Comparison of ENCODE assay signal across 20 cellular contexts in the genomic region with DNA sequence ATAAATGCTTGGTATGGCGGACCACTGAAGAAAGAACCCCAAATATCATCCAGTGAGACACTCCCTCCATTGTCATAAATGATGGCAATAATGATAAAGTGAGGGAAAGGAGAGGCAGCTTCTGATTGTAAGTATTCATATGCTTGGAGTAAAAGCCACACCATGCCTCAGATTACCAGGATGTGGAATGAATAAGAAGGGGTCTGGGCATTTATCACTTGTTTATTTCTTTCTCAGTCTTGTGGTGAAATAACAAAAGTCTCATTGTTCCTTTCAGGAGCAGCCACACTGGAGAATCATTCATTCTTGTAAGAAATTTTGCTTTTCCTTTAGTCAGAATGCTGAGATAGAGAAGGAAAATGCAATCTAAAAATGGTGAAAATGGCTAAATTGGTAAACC. TPM values are rescaled to one million over a fixed set of nuclear protein-coding genes. Genes with fewer than 3 reads are reported as not detected.
DNase-seq lines count a peak whose midpoint lies in the region; ATAC-seq and TF ChIP-seq lines count a peak whose summit lies in the region.
"Had no signal": no experiment of that assay in that cellular context is flagged by ENCODE, and none has a peak within 500 bp of the region (broad histone marks: within the 10 kb centered on the region; RNA-seq: fewer than 3 reads in every experiment).

No MANE protein-coding gene starts in this region.

- no peaks in the 10 kb centered on the region for H3K9me3 ChIP-seq in heart right ventricle
- H3K9me3 ChIP-seq: A549 had no signal

- in situ Hi-C loops in SK-MEL-5 (cut with HindIII; ENCODE audit: low pct_unique_long_range_greater_than_20kb, low sequenced_read_pairs) = no loop called here

- H3K79me2 ChIP-seq in GM23338 (replicated peaks; ENCODE audit: insufficient read depth) = no peaks in the 10 kb centered on the region

- TF ChIP-seq CTCF in GM23338 (conservative IDR thresholded peaks at IDR 0.05; ENCODE audit: low read depth in 2 of 2) = no peak
- no peak for TF ChIP-seq CTCF in heart right ventricle (IDR thresholded peaks at IDR 0.05)

- no peak overlapping the region for H3K4me3 Mint-ChIP-seq in GM23338
- H3K4me3 Mint-ChIP-seq: B cell; CD4-positive, alpha-beta T cell; CD8-positive, alpha-beta T cell had no signal

- no peak overlapping the region for H3K27ac ChIP-seq in GM23338 (ENCODE audit: low read depth)
- no peak overlapping the region for H3K27ac ChIP-seq in heart right ventricle
- H3K27ac ChIP-seq: 22Rv1; A549; BLaER1 treated with 17β-estradiol and CSF1 and Interleukin-3, amounts not matched to agents 10 nM and 100 nM; C4-2B had no signal

- no peaks in the 10 kb centered on the region for H3K4me1 ChIP-seq in GM23338 (ENCODE audit: insufficient read depth)
- H3K4me1 ChIP-seq in heart right ventricle = peaks cover 0 to 13% (median 6%) of the 10 kb centered on the region in 9 donors
- H3K4me1 ChIP-seq: A549; BLaER1 treated with 17β-estradiol and CSF1 and Interleukin-3, amounts not matched to agents 10 nM and 100 nM had no signal

- H3K36me3 ChIP-seq in GM23338 (ENCODE audit: insufficient read depth) = no peaks in the 10 kb centered on the region
- peaks cover 0 to 9% (median 0%) of the 10 kb centered on the region in 9 donors for H3K36me3 ChIP-seq in heart right ventricle
- H3K36me3 ChIP-seq: BLaER1 treated with 17β-estradiol and CSF1 and Interleukin-3, amounts not matched to agents 10 nM and 100 nM had no signal

- ATAC-seq in GM23338 (no peak), GM21367 (IDR thresholded peaks at IDR 0.05; ENCODE audit: unreplicated experiment) (no peak), heart right ventricle (no peak)
- ATAC-seq: A549; CD8-positive, alpha-beta T cell had no signal

- H3K27me3 ChIP-seq in GM23338 (ENCODE audit: insufficient read depth) (no peaks in the 10 kb centered on the region), heart right ventricle (no peaks in the 10 kb centered on the region)

- H3K9me2 ChIP-seq in GM23338 (ENCODE audit: insufficient read depth) = no peaks in the 10 kb centered on the region

- intact Hi-C loops in heart right ventricle (cut with DNase I) = no loop called here

- WGBS in heart right ventricle, 2 donors = 92 to 100% methylated on average over 1 of the region's 1 CpG

- DNase-seq in COLO829 (ENCODE audit: low spot score) = peak; percentile 63
- DNase-seq in GM23338 (ENCODE audit: low spot score) = no peak
- peak; percentile 21 for DNase-seq in SK-MEL-5 (ENCODE audit: low read depth, low spot score)
- DNase-seq in foreskin melanocyte = peak; percentile 52
- DNase-seq in SKM-1 treated with dmso at 0.1 percent for 144 hours (lab: John Stamatoyannopoulos, UW; ENCODE audit: unreplicated experiment) = no peak
- DNase-seq in heart right ventricle = no peak
- DNase-seq: AML-193; CD4-positive, alpha-beta T cell; CD8-positive, alpha-beta T cell; COR-L47; DMS 273 treated with DMSO at 0.1 percent for 48 hours; DMS153; DMS79 treated with DMSO at 0.1 percent for 48 hours; GF-D8 had no signal

- H3K36me3 Mint-ChIP-seq in GM23338 (ENCODE audit: low read depth) = no peaks in the 10 kb centered on the region
- H3K36me3 Mint-ChIP-seq: CD8-positive, alpha-beta T cell had no signal

- no peaks in the 10 kb centered on the region for H3F3A ChIP-seq in GM23338 (replicated peaks; ENCODE audit: low read depth)

- no peak overlapping the region for H3K4me2 ChIP-seq in GM23338
- H3K4me2 ChIP-seq: A549; BLaER1 treated with 17β-estradiol and CSF1 and Interleukin-3, amounts not matched to agents 10 nM and 100 nM had no signal

- H3K4me3 ChIP-seq in GM23338 = no peak overlapping the region
- no peak overlapping the region for H3K4me3 ChIP-seq in heart right ventricle
- H3K4me3 ChIP-seq: A549; BLaER1 treated with 17β-estradiol and CSF1 and Interleukin-3, amounts not matched to agents 10 nM and 100 nM had no signal

- H2AFZ ChIP-seq in GM23338 = peak overlapping the region; percentile 47; the same call in 1 of the 2 replicates

- H3K4me1 Mint-ChIP-seq in GM23338 = peaks cover 5% of the 10 kb centered on the region
- H3K4me1 Mint-ChIP-seq: B cell had no signal

- H3K9me3 Mint-ChIP-seq in GM23338 = no peaks in the 10 kb centered on the region
- H3K9me3 Mint-ChIP-seq: CD4-positive, alpha-beta T cell; CD8-positive, alpha-beta T cell had no signal

- H4K20me1 ChIP-seq in GM23338 (replicated peaks; ENCODE audit: insufficient read depth) = no peaks in the 10 kb centered on the region

- no peaks in the 10 kb centered on the region for H3K27me3 Mint-ChIP-seq in GM23338 (ENCODE audit: insufficient read depth, low read depth, poor library complexity)
- H3K27me3 Mint-ChIP-seq: B cell had no signal

- no peak overlapping the region for H3K27ac Mint-ChIP-seq in GM23338
- H3K27ac Mint-ChIP-seq: B cell; CD4-positive, alpha-beta T cell; CD8-positive, alpha-beta T cell had no signal

TF ChIP-seq in GM23338, 12 proteins besides CTCF, POLR2A, EP300 and RAD21:
- TF ChIP-seq NANOG (IDR thresholded peaks at IDR 0.05; ENCODE audit: borderline replicate concordance) = no peak
- no peak for TF ChIP-seq ZNF462 (CRISPR knock-in tag; IDR thresholded peaks at IDR 0.05)

RNA-seq across cellular contexts. Expression of gene F8, which starts 21.7 kb away (rescaled TPM):
- total RNA-seq in GM23338 (2014; rRNA removed; shearing (Covaris generic)) = 1.8 and 2.9 TPM in 2 replicates
- 0.63 and 0.70 TPM in 2 replicates for polyA plus RNA-seq in GM23338 (2016; fragmentation: Nextera tagmentation; extraction: Ambion mirVana)
- total RNA-seq in SK-MEL-5 (2014; rRNA removed; shearing (Covaris generic)) = 0.50 and 0.56 TPM in 2 replicates
- polyA plus RNA-seq in SK-MEL-5 (2015; cell fraction: cytosol; rRNA removed) = 1.4 and 3.6 TPM in 2 replicates
- 0.07 and 2.1 TPM in 2 replicates for polyA plus RNA-seq in SK-MEL-5 (2015; cell fraction: nucleus; rRNA removed)
- 10 to 100 TPM; 21.6 to 92.4 (median 36.4) TPM for total RNA-seq in heart right ventricle
- 10 to 100 TPM; 40.6 to 80.4 TPM for polyA plus RNA-seq in heart right ventricle

RNA-seq across cellular contexts. Expression of gene FUNDC2, which starts 25.8 kb away (rescaled TPM):
- total RNA-seq in GM23338 (2014; rRNA removed; shearing (Covaris generic)) = 26.3 and 28.6 TPM in 2 replicates
- 51.6 and 58.5 TPM in 2 replicates for polyA plus RNA-seq in GM23338 (2016; fragmentation: Nextera tagmentation; extraction: Ambion mirVana)
- 70.0 and 81.8 TPM in 2 replicates for total RNA-seq in SK-MEL-5 (2014; rRNA removed; shearing (Covaris generic))
- polyA plus RNA-seq in SK-MEL-5 (2015; cell fraction: cytosol; rRNA removed) = 36.0 and 44.4 TPM in 2 replicates
- 14.8 and 25.0 TPM in 2 replicates for polyA plus RNA-seq in SK-MEL-5 (2015; cell fraction: nucleus; rRNA removed)
- total RNA-seq in heart right ventricle = 100 to 1,000 TPM; 249 to 428 (median 312) TPM
- polyA plus RNA-seq in heart right ventricle = 100 to 1,000 TPM; 234 to 530 TPM

Comparison
In these comparisons a context has a peak if more than half of its experiments do, and no peak if none do; other contexts are left out.
1. DNase-seq: peak in COLO829 (single experiment), SK-MEL-5 (single experiment) and foreskin melanocyte (single experiment); none in GM23338 (single experiment), SKM-1 treated with dmso at 0.1 percent for 144 hours (single experiment) and heart right ventricle (0 of 2).